15 cellular contexts compared by ENCODE assay signal in the genomic region with DNA sequence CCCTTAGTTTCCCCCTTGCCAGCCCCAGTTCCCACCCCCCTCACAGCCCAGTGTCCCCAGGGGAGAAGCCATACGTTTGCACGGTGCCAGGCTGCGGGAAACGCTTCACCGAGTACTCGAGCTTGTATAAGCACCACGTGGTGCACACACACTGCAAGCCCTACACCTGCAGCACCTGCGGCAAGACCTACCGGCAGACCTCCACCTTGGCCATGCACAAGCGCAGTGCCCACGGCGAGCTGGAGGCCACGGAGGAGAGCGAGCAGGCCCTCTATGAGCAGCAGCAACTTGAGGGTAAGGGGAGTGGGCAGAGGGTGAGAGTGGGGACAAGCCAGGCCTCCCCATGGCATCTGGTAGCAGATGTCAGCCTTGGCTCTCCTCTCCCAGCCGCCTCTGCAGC.
"Had no signal": no experiment of that assay in that cellular context is flagged by ENCODE, and none has a peak within 500 bp of the region (broad histone marks: within the 10 kb centered on the region; RNA-seq: fewer than 3 reads in every experiment).

No MANE protein-coding gene starts in this region.

- DNase-seq: activated CD8-positive, alpha-beta memory T cell treated with anti-CD3 and anti-CD28 coated beads for 24 hours; activated effector memory CD4-positive, alpha-beta T cell treated with Interleukin-2 at 50 U/mL for 16 hours; activated T-cell treated with anti-CD3 and anti-CD28 coated beads for 4 hours; amniotic stem cell; effector memory CD8-positive, alpha-beta T cell; gastrocnemius medialis; left lung; mesenchymal stem cell; stimulated activated CD4-positive, alpha-beta T cell treated with anti-CD3 and anti-CD28 coated beads, Interleukin-15, amount 100 ng/mL, for 24 hours; stimulated activated CD4-positive, alpha-beta T cell treated with anti-CD3 and anti-CD28 coated beads, Interleukin-4, amount 100 ng/mL, for 24 hours; T1000 had no signal

- H3K4me3 ChIP-seq: gastrocnemius medialis, left lung, pancreas, tibial artery had no signal

- ATAC-seq: activated naive CD4-positive, alpha-beta T cell treated with anti-CD3 and anti-CD28 coated beads, Interleukin-2, amount 50 U/mL, for 72 hours; effector memory CD8-positive, alpha-beta T cell; gastrocnemius medialis; left lung; pancreas had no signal

- H3K27me3 ChIP-seq: gastrocnemius medialis, left lung, pancreas, tibial artery had no signal

- H3K9me3 ChIP-seq: gastrocnemius medialis, left lung, pancreas, tibial artery had no signal

- H3K27ac ChIP-seq: epithelial cell of prostate, gastrocnemius medialis, left lung, pancreas, tibial artery had no signal
